Comparison of ENCODE assay signal across 8 cellular contexts in the genomic region with DNA sequence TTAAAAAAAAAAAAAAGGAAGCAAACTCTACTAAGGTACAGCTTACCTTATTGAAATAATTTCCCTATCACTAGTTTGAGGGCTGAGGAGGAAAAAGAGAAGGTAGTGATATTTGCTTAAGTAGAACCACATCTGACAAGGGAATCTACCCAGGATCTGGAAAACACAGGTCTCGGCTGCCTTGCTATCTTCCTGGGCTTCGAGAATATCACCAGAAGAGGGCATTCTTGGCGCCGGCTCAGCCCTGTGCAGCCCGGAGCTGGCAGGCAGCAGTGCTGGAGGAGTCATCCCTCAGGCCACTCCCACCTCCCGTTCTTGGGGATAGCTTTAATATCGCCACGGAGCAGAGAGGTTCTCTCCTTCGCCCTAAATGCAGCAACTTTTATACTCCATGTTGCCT.
DNase-seq lines count a peak whose midpoint lies in the region; ATAC-seq and TF ChIP-seq lines count a peak whose summit lies in the region.

No MANE protein-coding gene starts in this region.

- POLR2A ChIA-PET in Panc1 (lab: Charles Lee): interaction anchor here (0.7 kb wide), 1 partner anchor 169 kb away, joined by 5 read pairs; no protein-coding TSS in a partner anchor

- no peak for TF ChIP-seq POLR2A in gastroesophageal sphincter (IDR thresholded peaks at IDR 0.05)
- TF ChIP-seq POLR2A in ovary (IDR thresholded peaks at IDR 0.05): no peak

- no peak overlapping the region for H3K4me3 ChIP-seq in HAP-1
- no peak overlapping the region for H3K4me3 ChIP-seq in Panc1 (ENCODE audit: low read depth in 2 of 2, low read length in 2 of 2)
- H3K4me3 ChIP-seq in gastroesophageal sphincter: peak overlapping the region; percentile 16 to 48
- H3K4me3 ChIP-seq in ovary: peak overlapping the region; percentile 48

- H3K27ac ChIP-seq in Panc1 (ENCODE audit: low read length): no peak overlapping the region
- peak overlapping the region in 3 of 4 donors; percentile 72 to 79 (median 75) for H3K27ac ChIP-seq in gastroesophageal sphincter
- H3K27ac ChIP-seq in ovary: no peak overlapping the region
- peak overlapping the region; percentile 31 for H3K27ac ChIP-seq in substantia nigra (ENCODE audit: low read depth, low read length, poor library complexity, severe bottlenecking)

- no peaks in the 10 kb centered on the region for H3K27me3 ChIP-seq in HAP-1 (ENCODE audit: low read depth)
- no peaks in the 10 kb centered on the region for H3K27me3 ChIP-seq in Panc1 (ENCODE audit: control insufficient read depth, insufficient read depth, low read length)
- H3K27me3 ChIP-seq in gastroesophageal sphincter: no peaks in the 10 kb centered on the region
- H3K27me3 ChIP-seq in ovary: no peaks in the 10 kb centered on the region

- DNase-seq in HAP-1 (ENCODE audit: low spot score in 2 of 2) (peak; percentile 22 to 54), Panc1 (ENCODE audit: low read depth, low spot score) (no peak), ovary (peak; percentile 69 to 86 (median 75)), substantia nigra (lab: John Stamatoyannopoulos, UW) (peak in 47 of 49 donors; percentile 1 to 84 (median 52))
- DNase-seq in activated T-helper 9 cell treated with anti-CD3 and anti-CD28 coated beads, Interleukin-2, amount 50 U/mL, for 16 hours (ENCODE audit: low read depth): peak; percentile 69

- TF ChIP-seq EP300 in gastroesophageal sphincter (IDR thresholded peaks at IDR 0.05) (no peak), ovary (IDR thresholded peaks at IDR 0.05) (no peak)

- in situ Hi-C loops in HAP-1 (cut with MboI; ENCODE audit: low sequenced_read_pairs): no loop called here
- in situ Hi-C loops in Panc1 (cut with HindIII; ENCODE audit: low pct_unique_long_range_greater_than_20kb, low sequenced_read_pairs): no loop called here

- ATAC-seq in Panc1 (no peak; the same call in 1 of the 2 replicates), gastroesophageal sphincter (peak; percentile 85), HG02852 (IDR thresholded peaks at IDR 0.05; ENCODE audit: unreplicated experiment) (no peak), GM21786 (IDR thresholded peaks at IDR 0.05; ENCODE audit: unreplicated experiment) (no peak)

- CTCF ChIA-PET in Panc1 (lab: Charles Lee): no interaction called here

- H3K9me3 ChIP-seq in HAP-1: no peaks in the 10 kb centered on the region
- no peaks in the 10 kb centered on the region for H3K9me3 ChIP-seq in Panc1 (ENCODE audit: control insufficient read depth, insufficient read depth, low read depth, low read length)
- H3K9me3 ChIP-seq in gastroesophageal sphincter: no peaks in the 10 kb centered on the region
- H3K9me3 ChIP-seq in ovary: no peaks in the 10 kb centered on the region

- BruUV-seq in Panc1 (replicated peaks; lab: Mats Ljungman, UMichigan): no TSS peak

- TF ChIP-seq CTCF in Panc1 (IDR thresholded peaks at IDR 0.05) (peak; percentile 39), gastroesophageal sphincter (IDR thresholded peaks at IDR 0.05) (peak in 3 of 4 experiments; percentile 15 to 42 (median 18)), ovary (IDR thresholded peaks at IDR 0.05) (no peak)

- intact Hi-C loops in Panc1 (cut with micrococcal nuclease; ENCODE audit: unreplicated experiment) (no loop called here), ovary (cut with DNase I) (no loop called here)

- no peaks in the 10 kb centered on the region for H3K36me3 ChIP-seq in HAP-1 (replicated peaks)
- H3K36me3 ChIP-seq in Panc1 (ENCODE audit: control insufficient read depth, insufficient read depth, low read length): no peaks in the 10 kb centered on the region
- H3K36me3 ChIP-seq in gastroesophageal sphincter: no peaks in the 10 kb centered on the region
- H3K36me3 ChIP-seq in ovary: no peaks in the 10 kb centered on the region

- 2% methylated on average over 8 to 9 of the region's 9 CpGs for WGBS in gastroesophageal sphincter (ENCODE audit: low coverage in 1 of 2), 2 donors
- WGBS in ovary, 3 donors: 0 to 2% (median 1%) methylated on average over 9 of the region's 9 CpGs

- H3K4me1 ChIP-seq in HAP-1: no peaks in the 10 kb centered on the region
- H3K4me1 ChIP-seq in Panc1 (ENCODE audit: control insufficient read depth, insufficient read depth, low read length): no peaks in the 10 kb centered on the region
- H3K4me1 ChIP-seq in gastroesophageal sphincter: peaks cover 0 to 47% (median 5%) of the 10 kb centered on the region in 3 donors
- H3K4me1 ChIP-seq in ovary (ENCODE audit: insufficient read depth): peaks cover 3% of the 10 kb centered on the region

Comparison
In these comparisons a context has a peak if more than half of its experiments do, and no peak if none do; other contexts are left out.
1. H3K4me3 ChIP-seq: peak in gastroesophageal sphincter (2 of 2) and ovary (single experiment); none in HAP-1 (single experiment) and Panc1 (0 of 2).
2. H3K27ac ChIP-seq: peak in gastroesophageal sphincter (3 of 4) and substantia nigra (single experiment); none in Panc1 (single experiment) and ovary (0 of 2).
3. CTCF ChIP-seq: peak in Panc1 (single experiment) and gastroesophageal sphincter (3 of 4); none in ovary (0 of 3).